13 cellular contexts compared by ENCODE assay signal in the genomic region with DNA sequence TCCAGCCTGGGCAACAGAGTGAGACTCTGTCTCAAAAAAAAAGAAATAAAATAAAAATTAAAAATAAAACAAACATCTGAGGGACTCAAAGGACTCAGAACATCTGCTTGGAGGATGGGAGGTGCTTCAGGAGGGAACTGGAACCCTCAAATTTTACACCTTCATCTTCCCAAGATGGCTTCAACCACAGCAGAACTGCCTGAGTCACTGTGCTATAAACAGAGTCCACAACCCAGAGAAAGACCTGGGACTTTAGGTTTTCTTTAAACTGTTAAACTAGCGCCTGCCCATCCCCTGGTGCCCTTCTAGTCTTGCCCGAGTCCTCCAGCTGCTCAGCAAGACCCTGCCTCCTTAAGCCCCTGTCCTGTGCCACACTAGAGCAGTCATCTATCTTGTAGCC. TPM values are rescaled to one million over a fixed set of nuclear protein-coding genes. Genes with fewer than 3 reads are reported as not detected.
DNase-seq lines count a peak whose midpoint lies in the region; ATAC-seq lines count a peak whose summit lies in the region.
"Had no signal": no experiment of that assay in that cellular context is flagged by ENCODE, and none has a peak within 500 bp of the region (broad histone marks: within the 10 kb centered on the region; RNA-seq: fewer than 3 reads in every experiment).

No MANE protein-coding gene starts in this region.

- peaks cover 78% of the 10 kb centered on the region for H3K4me1 Mint-ChIP-seq in activated CD8-positive, alpha-beta memory T cell treated with anti-CD3 and anti-CD28 coated beads, Interleukin-2, amount 10 ng/mL, durations not matched to agents 7 days and 5 days
- H3K4me1 Mint-ChIP-seq in activated T-helper 2 cell treated with anti-CD3 and anti-CD28 coated beads, Interferon-gamma antibody, Interleukin-2, Interleukin-4, amounts not matched to agents 10 μg/mL and 5 μg/mL and 100 μg/mL, durations not matched to agents 14 hours and 24 hours and 36 hours (ENCODE audit: low read depth), result peaks cover 74% of the 10 kb centered on the region
- H3K4me1 Mint-ChIP-seq in stimulated activated effector memory CD8-positive, alpha-beta T cell treated with anti-CD3 and anti-CD28 coated beads, Interleukin-12 subunit alpha, Interleukin-12 subunit beta, amount 100 ng/mL, for 72 hours, result peaks cover 49% of the 10 kb centered on the region

- CTCF ChIA-PET in activated CD8-positive, alpha-beta memory T cell treated with anti-CD3 and anti-CD28 coated beads, Interleukin-2, amount 10 ng/mL, durations not matched to agents 7 days and 5 days (lab: Charles Lee), result interaction anchor here (1.1 to 1.6 kb wide), 2 partner anchors 14 to 195 kb away, joined by 3 read pairs; no protein-coding TSS in a partner anchor

- peak overlapping the region; percentile 91 for H3K27ac Mint-ChIP-seq in activated CD8-positive, alpha-beta memory T cell treated with anti-CD3 and anti-CD28 coated beads, Interleukin-2, amount 10 ng/mL, durations not matched to agents 7 days and 5 days
- peak overlapping the region; percentile 83 for H3K27ac Mint-ChIP-seq in activated T-helper 2 cell treated with anti-CD3 and anti-CD28 coated beads, Interferon-gamma antibody, Interleukin-2, Interleukin-4, amounts not matched to agents 10 μg/mL and 5 μg/mL and 100 μg/mL, durations not matched to agents 14 hours and 24 hours and 36 hours
- H3K27ac Mint-ChIP-seq in stimulated activated effector memory CD8-positive, alpha-beta T cell treated with anti-CD3 and anti-CD28 coated beads, Interleukin-12 subunit alpha, Interleukin-12 subunit beta, amount 100 ng/mL, for 72 hours, result peak overlapping the region; percentile 95

- H3K36me3 Mint-ChIP-seq in activated CD8-positive, alpha-beta memory T cell treated with anti-CD3 and anti-CD28 coated beads, Interleukin-2, amount 10 ng/mL, durations not matched to agents 7 days and 5 days, result peaks cover 48% of the 10 kb centered on the region
- H3K36me3 Mint-ChIP-seq in activated T-helper 2 cell treated with anti-CD3 and anti-CD28 coated beads, Interferon-gamma antibody, Interleukin-2, Interleukin-4, amounts not matched to agents 10 μg/mL and 5 μg/mL and 100 μg/mL, durations not matched to agents 14 hours and 24 hours and 36 hours (ENCODE audit: low read depth), result peaks cover 83% of the 10 kb centered on the region
- peaks cover 33% of the 10 kb centered on the region for H3K36me3 Mint-ChIP-seq in stimulated activated effector memory CD8-positive, alpha-beta T cell treated with anti-CD3 and anti-CD28 coated beads, Interleukin-12 subunit alpha, Interleukin-12 subunit beta, amount 100 ng/mL, for 72 hours

- H3K4me3 Mint-ChIP-seq in activated CD8-positive, alpha-beta memory T cell treated with anti-CD3 and anti-CD28 coated beads, Interleukin-2, amount 10 ng/mL, durations not matched to agents 7 days and 5 days, result peak overlapping the region; percentile 56
- peak overlapping the region; percentile 53 for H3K4me3 Mint-ChIP-seq in activated T-helper 2 cell treated with anti-CD3 and anti-CD28 coated beads, Interferon-gamma antibody, Interleukin-2, Interleukin-4, amounts not matched to agents 10 μg/mL and 5 μg/mL and 100 μg/mL, durations not matched to agents 14 hours and 24 hours and 36 hours (ENCODE audit: low read depth)
- H3K4me3 Mint-ChIP-seq in stimulated activated effector memory CD8-positive, alpha-beta T cell treated with anti-CD3 and anti-CD28 coated beads, Interleukin-12 subunit alpha, Interleukin-12 subunit beta, amount 100 ng/mL, for 72 hours, result peak overlapping the region; percentile 64

- intact Hi-C loops in activated T-helper 2 cell treated with anti-CD3 and anti-CD28 coated beads, Interferon-gamma antibody, Interleukin-2, Interleukin-4, amounts not matched to agents 10 μg/mL and 5 μg/mL and 100 μg/mL, durations not matched to agents 14 hours and 24 hours and 36 hours (cut with micrococcal nuclease), result loop anchor here (1.0 to 5.0 kb wide), 3 partner anchors 15 to 96 kb away; a partner anchor contains a TSS

- H3K27me3 Mint-ChIP-seq in activated CD8-positive, alpha-beta memory T cell treated with anti-CD3 and anti-CD28 coated beads, Interleukin-2, amount 10 ng/mL, durations not matched to agents 7 days and 5 days, result no peaks in the 10 kb centered on the region
- H3K27me3 Mint-ChIP-seq in activated T-helper 2 cell treated with anti-CD3 and anti-CD28 coated beads, Interferon-gamma antibody, Interleukin-2, Interleukin-4, amounts not matched to agents 10 μg/mL and 5 μg/mL and 100 μg/mL, durations not matched to agents 14 hours and 24 hours and 36 hours (ENCODE audit: low read depth), result no peaks in the 10 kb centered on the region

- peak; percentile 6 for ATAC-seq in activated CD8-positive, alpha-beta memory T cell treated with anti-CD3 and anti-CD28 coated beads, Interleukin-2, amount 10 ng/mL, durations not matched to agents 7 days and 5 days
- ATAC-seq in HG03139 (IDR thresholded peaks at IDR 0.05; ENCODE audit: unreplicated experiment), result peak; percentile 7
- ATAC-seq in stimulated activated effector memory CD8-positive, alpha-beta T cell treated with anti-CD3 and anti-CD28 coated beads, Interleukin-12 subunit alpha, Interleukin-12 subunit beta, amount 100 ng/mL, for 72 hours, result peak; percentile 42

- H3K9me3 Mint-ChIP-seq in activated CD8-positive, alpha-beta memory T cell treated with anti-CD3 and anti-CD28 coated beads, Interleukin-2, amount 10 ng/mL, durations not matched to agents 7 days and 5 days (ENCODE audit: low read depth), result no peaks in the 10 kb centered on the region
- no peaks in the 10 kb centered on the region for H3K9me3 Mint-ChIP-seq in activated T-helper 2 cell treated with anti-CD3 and anti-CD28 coated beads, Interferon-gamma antibody, Interleukin-2, Interleukin-4, amounts not matched to agents 10 μg/mL and 5 μg/mL and 100 μg/mL, durations not matched to agents 14 hours and 24 hours and 36 hours
- no peaks in the 10 kb centered on the region for H3K9me3 Mint-ChIP-seq in stimulated activated effector memory CD8-positive, alpha-beta T cell treated with anti-CD3 and anti-CD28 coated beads, Interleukin-12 subunit alpha, Interleukin-12 subunit beta, amount 100 ng/mL, for 72 hours

- no peak for DNase-seq in activated CD8-positive, alpha-beta memory T cell treated with anti-CD3 and anti-CD28 coated beads, Interleukin-2, amount 10 ng/mL, durations not matched to agents 7 days and 5 days
- no peak for DNase-seq in activated CD8-positive, alpha-beta memory T cell treated with anti-CD3 and anti-CD28 coated beads, Interleukin-2, amount 50 U/mL, for 4 hours
- DNase-seq in activated T-helper 2 cell treated with anti-CD3 and anti-CD28 coated beads, Interferon-gamma antibody, Interleukin-2, Interleukin-4, amounts not matched to agents 10 μg/mL and 5 μg/mL and 100 μg/mL, durations not matched to agents 14 hours and 24 hours and 36 hours (ENCODE audit: low spot score), result no peak
- DNase-seq in stimulated activated effector memory CD8-positive, alpha-beta T cell treated with anti-CD3 and anti-CD28 coated beads, Interleukin-12 subunit alpha, Interleukin-12 subunit beta, amount 100 ng/mL, for 72 hours (ENCODE audit: low spot score in 2 of 2), result no peak
- DNase-seq in T-helper 9 cell (no peak), H4 (ENCODE audit: low spot score) (no peak), SW480 (ENCODE audit: low spot score) (no peak)
- DNase-seq: dermis blood vessel endothelial cell, GOT3, MV-4-11, OCI-M1, upper lobe of left lung had no signal

RNA-seq across cellular contexts. Expression of a gene that starts 40.8 kb away (rescaled TPM):
- total RNA-seq in activated CD8-positive, alpha-beta memory T cell treated with anti-CD3 and anti-CD28 coated beads, Interleukin-2, amount 10 ng/mL, durations not matched to agents 7 days and 5 days, result 100 to 1,000 TPM; 103 to 113 TPM
- total RNA-seq in activated T-helper 2 cell treated with anti-CD3 and anti-CD28 coated beads, Interferon-gamma antibody, Interleukin-2, Interleukin-4, amounts not matched to agents 10 μg/mL and 5 μg/mL and 100 μg/mL, durations not matched to agents 14 hours and 24 hours and 36 hours, result 101 and 112 TPM in 2 replicates
- total RNA-seq in H4 (2014; rRNA removed; shearing (Covaris generic)), result 28.7 and 36.2 TPM in 2 replicates
